In the genomic region with DNA sequence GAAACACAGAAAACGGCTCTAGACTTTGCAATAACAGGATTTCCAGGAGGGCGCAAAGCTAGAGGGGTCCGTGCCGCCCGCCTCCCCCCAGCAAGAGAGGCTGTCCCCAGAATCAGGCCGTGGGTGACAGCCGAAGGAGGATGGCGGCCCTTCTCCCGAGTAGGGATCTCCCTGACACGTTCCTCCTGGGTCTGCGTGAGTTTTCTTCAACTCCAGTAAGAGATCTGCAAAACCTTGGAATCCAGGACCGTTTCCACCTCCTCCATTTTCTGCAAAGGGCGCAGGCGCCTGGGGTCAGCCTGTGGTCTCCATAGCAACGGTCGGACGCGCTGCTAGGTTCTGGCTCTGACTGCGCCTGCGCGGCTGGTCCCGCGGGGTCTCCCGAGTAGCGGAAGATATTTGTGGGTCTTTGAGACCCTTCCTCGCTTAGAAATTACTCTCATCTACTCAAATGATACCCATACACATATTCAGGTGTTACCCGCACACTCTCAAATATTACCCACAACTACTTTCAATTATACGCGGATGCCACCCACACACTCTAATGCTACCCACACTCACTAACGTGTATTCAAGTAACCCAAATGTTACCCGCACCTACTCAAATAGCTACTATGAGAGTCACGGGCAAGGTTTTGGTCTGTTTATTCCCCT, we compare ENCODE assay signal across 8 cellular contexts. TPM values are rescaled to one million over a fixed set of nuclear protein-coding genes. Genes with fewer than 3 reads are reported as not detected.
DNase-seq lines count a peak whose midpoint lies in the region; ATAC-seq and TF ChIP-seq lines count a peak whose summit lies in the region.

No MANE protein-coding gene starts in this region.

- H3K27me3 ChIP-seq in SU-DHL-6 (ENCODE audit: low read length), result no peaks in the 10 kb centered on the region
- H3K27me3 ChIP-seq in duodenal mucosa (ENCODE audit: control insufficient read depth in 1 of 2, insufficient read depth in 2 of 2, low read length in 2 of 2), result peaks cover 19 to 35% of the 10 kb centered on the region in 2 donors
- peaks cover 0 to 4% of the 10 kb centered on the region in 2 donors for H3K27me3 ChIP-seq in right lobe of liver
- no peaks in the 10 kb centered on the region for H3K27me3 ChIP-seq in PC-3 (ENCODE audit: low read length)

- H3K4me2 ChIP-seq in SU-DHL-6 (ENCODE audit: low read depth, low read length, poor library complexity, severe bottlenecking) (peak overlapping the region; percentile 47), PC-3 (ENCODE audit: low read length) (no peak overlapping the region)

- ATAC-seq in right lobe of liver, result peak; percentile 69 to 85 (median 82)
- no peak for ATAC-seq in PC-3
- no peak for ATAC-seq in HG02763 (IDR thresholded peaks at IDR 0.05; ENCODE audit: unreplicated experiment)

- TF ChIP-seq CTCF in SU-DHL-6 (IDR thresholded peaks at IDR 0.05; ENCODE audit: insufficient read depth, low read length, poor library complexity, severe bottlenecking) (no peak), right lobe of liver (IDR thresholded peaks at IDR 0.05) (no peak), PC-3 (conservative IDR thresholded peaks at IDR 0.05; ENCODE audit: low read depth, low read length) (no peak)

- no peak for TF ChIP-seq POLR2A in right lobe of liver (IDR thresholded peaks at IDR 0.05)

- H3F3A ChIP-seq in SU-DHL-6 (ENCODE audit: insufficient read depth), result peaks cover 12% of the 10 kb centered on the region
- H3F3A ChIP-seq in PC-3 (ENCODE audit: low read length, unreplicated experiment), result no peaks in the 10 kb centered on the region

- H2AFZ ChIP-seq in SU-DHL-6 (ENCODE audit: low read depth, low read length, severe bottlenecking) (peak overlapping the region; percentile 70), PC-3 (ENCODE audit: low read length) (no peak overlapping the region)

- DNase-seq in Ammon's horn (ENCODE audit: low spot score) (peak; percentile 86), HT1080 (ENCODE audit: low read depth) (peak; percentile 16), right lobe of liver (peak; percentile 74 to 88 (median 84)), PC-3 (no peak)
- peak; percentile 16 to 31 for DNase-seq in stimulated activated CD8-positive, alpha-beta memory T cell treated with anti-CD3 and anti-CD28 coated beads, Interleukin-7, amount 100 ng/mL, for 48 hours (ENCODE audit: extremely low read depth in 1 of 2, low read depth in 1 of 2)

- H3K36me3 ChIP-seq in SU-DHL-6 (ENCODE audit: low read length) (no peaks in the 10 kb centered on the region), duodenal mucosa (ENCODE audit: control insufficient read depth in 1 of 2, insufficient read depth in 2 of 2, low read length in 2 of 2) (no peaks in the 10 kb centered on the region), right lobe of liver (no peaks in the 10 kb centered on the region), PC-3 (ENCODE audit: low read depth, low read length) (no peaks in the 10 kb centered on the region)

- H3K9me3 ChIP-seq in SU-DHL-6 (ENCODE audit: insufficient read depth, low read length) (no peaks in the 10 kb centered on the region), duodenal mucosa (ENCODE audit: control insufficient read depth in 1 of 2, low read length in 2 of 2) (no peaks in the 10 kb centered on the region), right lobe of liver (no peaks in the 10 kb centered on the region), PC-3 (ENCODE audit: low read length) (no peaks in the 10 kb centered on the region)

- WGBS in right lobe of liver (ENCODE audit: insufficient coverage, low coverage, low lambda C conversion rate, missing lambda C conversion rate), result 3% methylated on average over 16 of the region's 32 CpGs

- intact Hi-C loops in right lobe of liver (cut with DNase I) (no loop called here), PC-3 (cut with micrococcal nuclease) (no loop called here)

- H3K9me2 ChIP-seq in SU-DHL-6 (replicated peaks; ENCODE audit: insufficient read depth, low read length), result no peaks in the 10 kb centered on the region
- no peaks in the 10 kb centered on the region for H3K9me2 ChIP-seq in PC-3 (replicated peaks; ENCODE audit: low read length)

- H3K4me1 ChIP-seq in duodenal mucosa (ENCODE audit: control insufficient read depth in 1 of 2, insufficient read depth in 2 of 2, low read length in 2 of 2) (peaks cover 7% of the 10 kb centered on the region in 2 donors), right lobe of liver (peaks cover 0 to 4% (median 0%) of the 10 kb centered on the region in 4 donors), PC-3 (ENCODE audit: insufficient read depth, low read length) (no peaks in the 10 kb centered on the region)

- BruUV-seq in PC-3 (replicated peaks; lab: Mats Ljungman, UMichigan), result no TSS peak

- H4K20me1 ChIP-seq in SU-DHL-6 (ENCODE audit: low read depth, low read length) (no peaks in the 10 kb centered on the region), PC-3 (ENCODE audit: low read length) (no peaks in the 10 kb centered on the region)

- CTCF ChIA-PET in PC-3 (lab: Charles Lee), result no interaction called here

- H3K79me2 ChIP-seq in SU-DHL-6 (ENCODE audit: insufficient read depth, low read length) (no peaks in the 10 kb centered on the region), PC-3 (ENCODE audit: low read length) (no peaks in the 10 kb centered on the region)

- peak overlapping the region; percentile 21 for H3K4me3 ChIP-seq in SU-DHL-6 (ENCODE audit: insufficient read depth, low read length, poor library complexity, severe bottlenecking)
- peak overlapping the region; percentile 56 to 57 for H3K4me3 ChIP-seq in duodenal mucosa (ENCODE audit: low read depth in 1 of 2, low read length in 2 of 2)
- H3K4me3 ChIP-seq in right lobe of liver, result peak overlapping the region; percentile 53 to 68 (median 54)
- H3K4me3 ChIP-seq in PC-3 (ENCODE audit: low read length), result no peak overlapping the region

- POLR2A ChIA-PET in PC-3 (lab: Charles Lee; ENCODE audit: unreplicated experiment), result no interaction called here

- H3K27ac ChIP-seq in SU-DHL-6 (ENCODE audit: low read depth, low read length) (peak overlapping the region; percentile 17; the same call in 1 of the 2 replicates), duodenal mucosa (ENCODE audit: low read depth, low read length) (no peak overlapping the region), right lobe of liver (no peak overlapping the region), PC-3 (ENCODE audit: low read length) (no peak overlapping the region)

- H3K9ac ChIP-seq in SU-DHL-6 (ENCODE audit: low read length) (peak overlapping the region; percentile 45), duodenal mucosa (ENCODE audit: low read depth in 1 of 2, low read length in 2 of 2) (peak overlapping the region in 1 of 2 donors; percentile 24), PC-3 (ENCODE audit: low read length) (no peak overlapping the region)

RNA-seq across cellular contexts. Expression of gene PNMA8C, which starts 2.1 kb away (rescaled TPM):
- total RNA-seq in HT1080 (2014; rRNA removed; shearing (Covaris generic)), result not detected in 2 replicates
- polyA plus RNA-seq in HT1080 (2015; cell fraction: cytosol; rRNA removed), result not detected in 2 replicates
- not detected in 2 replicates for polyA plus RNA-seq in HT1080 (2015; cell fraction: nucleus; rRNA removed)
- total RNA-seq in right lobe of liver, result not detected
- not detected in 2 replicates for total RNA-seq in PC-3 (2014; rRNA removed)

RNA-seq across cellular contexts. Expression of gene CCDC8, which starts 13.3 kb away (rescaled TPM):
- not detected in 2 replicates for total RNA-seq in HT1080 (2014; rRNA removed; shearing (Covaris generic))
- not detected in 2 replicates for polyA plus RNA-seq in HT1080 (2015; cell fraction: cytosol; rRNA removed)
- polyA plus RNA-seq in HT1080 (2015; cell fraction: nucleus; rRNA removed), result not detected in 2 replicates
- total RNA-seq in right lobe of liver, result under 1 TPM in 5 of 6 experiments, not detected in 1; 0.26 to 0.55 (median 0.44) TPM
- total RNA-seq in PC-3 (2014; rRNA removed), result not detected in 2 replicates

RNA-seq across cellular contexts. Expression of gene PNMA8A, which starts 44.7 kb away (rescaled TPM):
- not detected in 2 replicates for total RNA-seq in HT1080 (2014; rRNA removed; shearing (Covaris generic))
- polyA plus RNA-seq in HT1080 (2015; cell fraction: cytosol; rRNA removed), result not detected in 2 replicates
- polyA plus RNA-seq in HT1080 (2015; cell fraction: nucleus; rRNA removed), result not detected in 2 replicates
- under 1 TPM in 4 of 6 experiments, not detected in 2; 0.06 to 0.26 (median 0.23) TPM for total RNA-seq in right lobe of liver
- total RNA-seq in PC-3 (2014; rRNA removed), result not detected in 2 replicates

Comparison
In these comparisons a context has a peak if more than half of its experiments do, and no peak if none do; other contexts are left out.
1. ATAC-seq: peak in right lobe of liver (4 of 4); none in PC-3 (single experiment) and HG02763 (single experiment).